Comparison of ENCODE assay signal across 8 cellular contexts in genomic region chr14:99574099-99574880, GRCh38. TPM values are rescaled to one million over a fixed set of nuclear protein-coding genes. Genes with fewer than 3 reads are reported as not detected.
DNase-seq lines count a peak whose midpoint lies in the region; ATAC-seq and TF ChIP-seq lines count a peak whose summit lies in the region.

No MANE protein-coding gene starts in this region.

- peaks cover 0 to 96% (median 84%) of the 10 kb centered on the region in 11 experiments; a peak in 20 of 22 replicates for H4K20me1 ChIP-seq in BLaER1 treated with 17β-estradiol and CSF1 and Interleukin-3, amounts not matched to agents 10 nM and 100 nM

- H3K9ac ChIP-seq in BLaER1 treated with 17β-estradiol and CSF1 and Interleukin-3, amounts not matched to agents 10 nM and 100 nM, result peak overlapping the region in 4 of 11 experiments; percentile 27 to 51 (median 45); a peak in 7 of 22 replicates

- H3K4me2 ChIP-seq in BLaER1 treated with 17β-estradiol and CSF1 and Interleukin-3, amounts not matched to agents 10 nM and 100 nM, result peak overlapping the region in 10 of 11 experiments; percentile 7 to 96 (median 86); a peak in 17 of 22 replicates

- peak overlapping the region in 2 of 11 experiments; percentile 6 to 20; a peak in 2 of 22 replicates for H3K27ac ChIP-seq in BLaER1 treated with 17β-estradiol and CSF1 and Interleukin-3, amounts not matched to agents 10 nM and 100 nM

- H3K27me3 ChIP-seq in BLaER1 treated with 17β-estradiol and CSF1 and Interleukin-3, amounts not matched to agents 10 nM and 100 nM, result peaks cover 0 to 45% (median 0%) of the 10 kb centered on the region in 11 experiments; a peak in 5 of 22 replicates

- no peak for TF ChIP-seq CTCF in endothelial cell (IDR thresholded peaks at IDR 0.05; ENCODE audit: unreplicated experiment)

- H3K36me3 ChIP-seq in BLaER1 treated with 17β-estradiol and CSF1 and Interleukin-3, amounts not matched to agents 10 nM and 100 nM, result no peaks in the 10 kb centered on the region

- H3K9me3 ChIP-seq in BLaER1 treated with 17β-estradiol and CSF1 and Interleukin-3, amounts not matched to agents 10 nM and 100 nM (replicated peaks in 1 of 11), result no peaks in the 10 kb centered on the region

- H3K4me3 Mint-ChIP-seq in endothelial cell (ENCODE audit: unreplicated experiment), result no peak overlapping the region
- no peak overlapping the region for H3K4me3 Mint-ChIP-seq in effector memory CD8-positive, alpha-beta T cell

- peaks cover 50 to 90% (median 85%) of the 10 kb centered on the region in 10 experiments for H3K4me1 ChIP-seq in BLaER1 treated with 17β-estradiol and CSF1 and Interleukin-3, amounts not matched to agents 10 nM and 100 nM

- H3K4me1 Mint-ChIP-seq in endothelial cell (ENCODE audit: unreplicated experiment), result peaks cover 55% of the 10 kb centered on the region
- H3K4me1 Mint-ChIP-seq in effector memory CD8-positive, alpha-beta T cell (ENCODE audit: low read depth in 2 of 2), result peaks cover 18 to 27% of the 10 kb centered on the region in 2 donors

- H3K27ac Mint-ChIP-seq in endothelial cell (ENCODE audit: unreplicated experiment), result peak overlapping the region; percentile 39
- no peak overlapping the region for H3K27ac Mint-ChIP-seq in effector memory CD8-positive, alpha-beta T cell

- H3K4me3 ChIP-seq in BLaER1 treated with 17β-estradiol and CSF1 and Interleukin-3, amounts not matched to agents 10 nM and 100 nM, result no peak overlapping the region

- no peaks in the 10 kb centered on the region for H3K9me3 Mint-ChIP-seq in endothelial cell (ENCODE audit: unreplicated experiment)
- no peaks in the 10 kb centered on the region for H3K9me3 Mint-ChIP-seq in effector memory CD8-positive, alpha-beta T cell

- ATAC-seq in GM19395 (IDR thresholded peaks at IDR 0.05; ENCODE audit: unreplicated experiment) (no peak), HG02588 (IDR thresholded peaks at IDR 0.05; ENCODE audit: unreplicated experiment) (no peak)
- ATAC-seq in effector memory CD8-positive, alpha-beta T cell (replicated peaks), result no peak

- H3K27me3 Mint-ChIP-seq in endothelial cell (ENCODE audit: unreplicated experiment), result peaks cover 23% of the 10 kb centered on the region
- no peaks in the 10 kb centered on the region for H3K27me3 Mint-ChIP-seq in effector memory CD8-positive, alpha-beta T cell

- peaks cover 8% of the 10 kb centered on the region for H3K36me3 Mint-ChIP-seq in endothelial cell (ENCODE audit: low read depth, unreplicated experiment)
- H3K36me3 Mint-ChIP-seq in effector memory CD8-positive, alpha-beta T cell (ENCODE audit: insufficient read depth), result peaks cover 4% of the 10 kb centered on the region

- DNase-seq in NCI-H2171 (lab: John Stamatoyannopoulos, UW) (peak; percentile 14), endothelial cell (ENCODE audit: low spot score) (no peak), myocyte (ENCODE audit: low read depth) (peak; percentile 58)
- DNase-seq in effector memory CD8-positive, alpha-beta T cell, result no peak
- no peak for DNase-seq in stimulated activated CD4-positive, alpha-beta T cell treated with anti-CD3 and anti-CD28 coated beads, Interleukin-4, amount 100 ng/mL, for 1 hour

RNA-seq across cellular contexts. Expression of gene CCDC85C, which starts 29.7 kb away (rescaled TPM):
- total RNA-seq in endothelial cell (ENCODE audit: unreplicated experiment), result 42.1 TPM
- total RNA-seq in myocyte, result 3.2 and 6.1 TPM in 2 replicates
- polyA plus RNA-seq in myocyte (2012), result 4.4 TPM

Comparison
In these comparisons a context has a peak if more than half of its experiments do, and no peak if none do; other contexts are left out.
1. DNase-seq: peak in NCI-H2171 (single experiment) and myocyte (single experiment); none in endothelial cell (single experiment), effector memory CD8-positive, alpha-beta T cell (0 of 3) and stimulated activated CD4-positive, alpha-beta T cell treated with anti-CD3 and anti-CD28 coated beads, Interleukin-4, amount 100 ng/mL, for 1 hour (single experiment).